Comparison of ENCODE assay signal across 22 cellular contexts in genomic region chr13:76634431-76635191, GRCh38.
DNase-seq lines count a peak whose midpoint lies in the region; ATAC-seq and TF ChIP-seq lines count a peak whose summit lies in the region.
"Had no signal": no experiment of that assay in that cellular context is flagged by ENCODE, and none has a peak within 500 bp of the region (broad histone marks: within the 10 kb centered on the region; RNA-seq: fewer than 3 reads in every experiment).

No MANE protein-coding gene starts in this region.

- intact Hi-C loops in A673 (cut with micrococcal nuclease; ENCODE audit: unreplicated experiment), result no loop called here

- H3K27me3 ChIP-seq in A673 (replicated peaks; ENCODE audit: insufficient read depth, low read depth, low read length, poor library complexity), result no peaks in the 10 kb centered on the region

- H3K9me3 ChIP-seq in A673 (ENCODE audit: low read depth, low read length, poor library complexity, severe bottlenecking), result no peaks in the 10 kb centered on the region
- H3K9me3 ChIP-seq: A549 had no signal

- no peaks in the 10 kb centered on the region for H3K9me3 Mint-ChIP-seq in neural crest cell
- H3K9me3 Mint-ChIP-seq: CD8-positive, alpha-beta T cell had no signal

- no peaks in the 10 kb centered on the region for H3K36me3 ChIP-seq in A673 (ENCODE audit: insufficient read depth, low read length, poor library complexity, severe bottlenecking)

- TF ChIP-seq CTCF in neural crest cell (conservative IDR thresholded peaks at IDR 0.05) (no peak), A673 (conservative IDR thresholded peaks at IDR 0.05; ENCODE audit: low read depth, low read length) (no peak)

- no peaks in the 10 kb centered on the region for H3K27me3 Mint-ChIP-seq in neural crest cell (ENCODE audit: low read depth)

- H3K27ac ChIP-seq in A673 (ENCODE audit: low read depth, low read length, poor library complexity, severe bottlenecking), result no peak overlapping the region
- H3K27ac ChIP-seq: A549, C4-2B, KMS-11 had no signal

- POLR2A ChIA-PET in A673 (lab: Charles Lee; ENCODE audit: low non-redundant PET), result no interaction called here

- no TSS peak for BruUV-seq in A673 (replicated peaks; lab: Mats Ljungman, UMichigan)

- H3K27ac Mint-ChIP-seq in neural crest cell (ENCODE audit: unreplicated experiment), result peak overlapping the region; percentile 7
- H3K27ac Mint-ChIP-seq: B cell; CD8-positive, alpha-beta T cell; IgD-negative memory B cell had no signal

- no peaks in the 10 kb centered on the region for H3K36me3 Mint-ChIP-seq in neural crest cell (ENCODE audit: low read depth)
- H3K36me3 Mint-ChIP-seq: CD8-positive, alpha-beta T cell had no signal

- peaks cover 44% of the 10 kb centered on the region for H3K4me1 Mint-ChIP-seq in neural crest cell
- H3K4me1 Mint-ChIP-seq: B cell, IgD-negative memory B cell had no signal

- H3K4me1 ChIP-seq in A673 (ENCODE audit: insufficient read depth, low read length, poor library complexity, severe bottlenecking), result peaks cover 7% of the 10 kb centered on the region
- H3K4me1 ChIP-seq: A549 had no signal

- ATAC-seq in GM18502 (IDR thresholded peaks at IDR 0.05; ENCODE audit: poor library complexity, unreplicated experiment) (peak; percentile 17), GM21529 (IDR thresholded peaks at IDR 0.05; ENCODE audit: unreplicated experiment) (peak; percentile 19), HG03469 (IDR thresholded peaks at IDR 0.05; ENCODE audit: unreplicated experiment) (peak; percentile 43)
- ATAC-seq: A549; CD8-positive, alpha-beta T cell; HCT116; SK-N-SH treated with all-trans-retinoic acid at 6 μM for 48 hours had no signal

- CTCF ChIA-PET in A673 (lab: Charles Lee), result no interaction called here

- DNase-seq in neural crest cell (ENCODE audit: low read depth, low spot score), result no peak
- DNase-seq in NCI-H187 treated with DMSO at 0.1 percent for 48 hours (lab: John Stamatoyannopoulos, UW), result no peak
- DNase-seq in HT-29 (ENCODE audit: low spot score), result no peak
- no peak for DNase-seq in A673 (ENCODE audit: low spot score)
- DNase-seq: CD8-positive, alpha-beta T cell; DND-41; MM.1S; NCI-H2029 treated with DMSO at 0.1 percent for 48 hours; NCI-H226; NCI-H510A; NCI-H69; T-helper 2 cell had no signal

- H3K4me3 ChIP-seq in A673 (ENCODE audit: low read depth, low read length, poor library complexity, severe bottlenecking), result no peak overlapping the region
- H3K4me3 ChIP-seq: A549 had no signal

- H3K4me3 Mint-ChIP-seq in neural crest cell, result no peak overlapping the region
- H3K4me3 Mint-ChIP-seq: B cell; CD8-positive, alpha-beta T cell; IgD-negative memory B cell had no signal
